ENCODE assay signal across 8 cellular contexts in genomic region chr10:124641282-124642075, GRCh38.
DNase-seq lines count a peak whose midpoint lies in the region; ATAC-seq and TF ChIP-seq lines count a peak whose summit lies in the region.

No MANE protein-coding gene starts in this region.

- H3K9me3 ChIP-seq in BE2C (no peaks in the 10 kb centered on the region), left ventricle myocardium inferior (replicated peaks) (no peaks in the 10 kb centered on the region)

- H3K4me3 ChIP-seq in BE2C (ENCODE audit: low read depth, low read length), result no peak overlapping the region
- peak overlapping the region; percentile 19 for H3K4me3 ChIP-seq in left ventricle myocardium inferior
- no peak overlapping the region for H3K4me3 ChIP-seq in H7 (ENCODE audit: insufficient read depth, low read depth, low read length)

- H3K4me1 ChIP-seq in BE2C, result peaks cover 24% of the 10 kb centered on the region
- H3K4me1 ChIP-seq in left ventricle myocardium inferior, result peaks cover 100% of the 10 kb centered on the region

- DNase-seq in BE2C (peak; percentile 72), GM20000 (ENCODE audit: low spot score) (peak; percentile 72), MV-4-11 (lab: John Stamatoyannopoulos, UW) (peak; percentile 96), left ventricle myocardium inferior (peak; percentile 64), ecto neural progenitor cell (ENCODE audit: low spot score) (no peak), H7 (no peak)
- DNase-seq in activated gamma-delta T cell treated with anti-CD3 and anti-CD28 coated beads, Interleukin-2, amount 50 U/mL, for 16 hours (ENCODE audit: low read depth), result peak; percentile 38
- DNase-seq in stimulated activated naive CD8-positive, alpha-beta T cell treated with anti-CD3 and anti-CD28 coated beads, Interleukin-15, Interleukin-2, amounts not matched to agents 100 U/mL and 50 U/mL, for 24 hours, result peak; percentile 35

- H3K27me3 ChIP-seq in BE2C (no peaks in the 10 kb centered on the region), left ventricle myocardium inferior (ENCODE audit: low read depth) (no peaks in the 10 kb centered on the region), H7 (ENCODE audit: control insufficient read depth, insufficient read depth, low read length) (no peaks in the 10 kb centered on the region)

- peak; percentile 80 for ATAC-seq in stimulated activated naive CD8-positive, alpha-beta T cell treated with anti-CD3 and anti-CD28 coated beads, Interleukin-15, Interleukin-2, amounts not matched to agents 100 U/mL and 50 U/mL, for 24 hours

- TF ChIP-seq CTCF in BE2C (IDR thresholded peaks at IDR 0.05; ENCODE audit: low read depth, low read length) (no peak), GM20000 (IDR thresholded peaks at IDR 0.05; ENCODE audit: extremely low read depth, missing control alignments) (no peak), left ventricle myocardium inferior (IDR thresholded peaks at IDR 0.05; ENCODE audit: borderline replicate concordance) (no peak)

- intact Hi-C loops in left ventricle myocardium inferior (cut with micrococcal nuclease), result no loop called here

- peak overlapping the region; percentile 86 for H3K27ac ChIP-seq in left ventricle myocardium inferior (replicated peaks)

- H3K36me3 ChIP-seq in BE2C (no peaks in the 10 kb centered on the region; the same call in 1 of the 2 replicates), left ventricle myocardium inferior (no peaks in the 10 kb centered on the region), H7 (replicated peaks; ENCODE audit: control insufficient read depth, insufficient read depth, low read length) (no peaks in the 10 kb centered on the region)

Comparison
In these comparisons a context has a peak if more than half of its experiments do, and no peak if none do; other contexts are left out.
1. DNase-seq: peak in BE2C (single experiment), GM20000 (single experiment), MV-4-11 (single experiment), activated gamma-delta T cell treated with anti-CD3 and anti-CD28 coated beads, Interleukin-2, amount 50 U/mL, for 16 hours (single experiment), left ventricle myocardium inferior (single experiment) and stimulated activated naive CD8-positive, alpha-beta T cell treated with anti-CD3 and anti-CD28 coated beads, Interleukin-15, Interleukin-2, amounts not matched to agents 100 U/mL and 50 U/mL, for 24 hours (single experiment); none in ecto neural progenitor cell (single experiment) and H7 (single experiment).